In genomic region chr15:55774113-55774970, GRCh38 we compare ENCODE assay signal across 1 cellular context.
TF ChIP-seq lines count a peak whose summit lies in the region.

No MANE protein-coding gene starts in this region.

TF ChIP-seq in H1, 55 proteins besides CTCF, POLR2A, EP300 and RAD21 (continued from another document):
- no peak for TF ChIP-seq E2F6 (IDR thresholded peaks at IDR 0.05)
